In the genomic region with DNA sequence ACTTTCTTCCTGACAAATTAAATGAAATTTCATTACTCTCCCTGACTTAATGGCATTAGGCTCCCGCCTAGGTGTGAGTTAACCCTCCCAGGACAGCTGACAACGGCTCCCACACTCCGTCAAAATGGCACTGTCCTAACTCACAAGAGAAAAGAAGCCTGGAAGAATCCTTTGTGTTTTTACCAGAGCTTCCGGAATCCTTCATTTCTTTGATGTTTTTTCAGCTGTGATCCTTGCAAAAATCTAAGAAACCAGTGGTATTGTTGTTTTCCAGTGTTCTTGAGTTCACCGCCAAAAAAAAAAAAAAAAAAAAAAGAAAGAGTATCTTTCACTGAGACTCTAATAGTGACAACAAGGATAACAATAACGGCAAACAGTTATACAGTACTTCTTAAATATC, we compare ENCODE assay signal across 17 cellular contexts.
DNase-seq lines count a peak whose midpoint lies in the region; ATAC-seq and TF ChIP-seq lines count a peak whose summit lies in the region.
"Had no signal": no experiment of that assay in that cellular context is flagged by ENCODE, and none has a peak within 500 bp of the region (broad histone marks: within the 10 kb centered on the region; RNA-seq: fewer than 3 reads in every experiment).

No MANE protein-coding gene starts in this region.

- ATAC-seq in left cardiac atrium: no peak
- no peak for ATAC-seq in foreskin keratinocyte
- no peak for ATAC-seq in GM21786 (IDR thresholded peaks at IDR 0.05; ENCODE audit: unreplicated experiment)
- ATAC-seq in T-helper 17 cell: no peak
- ATAC-seq: A549, GM12878 had no signal

- peak overlapping the region; percentile 24 for H2AFZ ChIP-seq in neural progenitor cell (replicated peaks)

- no peaks in the 10 kb centered on the region for H3K36me3 Mint-ChIP-seq in neural progenitor cell
- no peaks in the 10 kb centered on the region for H3K36me3 Mint-ChIP-seq in T-helper 17 cell (ENCODE audit: low read depth)

- H3K4me3 Mint-ChIP-seq in neural progenitor cell: no peak overlapping the region
- no peak overlapping the region for H3K4me3 Mint-ChIP-seq in T-helper 17 cell
- H3K4me3 Mint-ChIP-seq: CD4-positive, alpha-beta T cell had no signal

- H3K36me3 ChIP-seq in left ventricle myocardium inferior (no peaks in the 10 kb centered on the region), neural progenitor cell (no peaks in the 10 kb centered on the region), tibial artery (no peaks in the 10 kb centered on the region)

- DNase-seq in left ventricle myocardium inferior (no peak), left cardiac atrium (no peak), coronary artery (ENCODE audit: low spot score) (no peak), neural progenitor cell (ENCODE audit: low spot score) (no peak), tibial artery (no peak), foreskin keratinocyte (no peak), T-helper 17 cell (no peak)
- DNase-seq: CD4-positive, alpha-beta T cell; GF-D8; KBM-7; NCI-H1694 treated with DMSO at 0.1 percent for 48 hours; NCI-H748 treated with DMSO at 0.1 percent for 48 hours; OCI-M1; SHP77 treated with DMSO at 0.1 percent for 48 hours had no signal

- no peaks in the 10 kb centered on the region for H3K27me3 Mint-ChIP-seq in neural progenitor cell (ENCODE audit: insufficient read depth, low read depth)
- H3K27me3 Mint-ChIP-seq in T-helper 17 cell: no peaks in the 10 kb centered on the region

- H4K20me1 ChIP-seq in neural progenitor cell (ENCODE audit: low read depth): no peaks in the 10 kb centered on the region

- H3K79me2 ChIP-seq in neural progenitor cell (ENCODE audit: low read depth): no peaks in the 10 kb centered on the region

- H3K9me3 ChIP-seq in left ventricle myocardium inferior (replicated peaks) (no peaks in the 10 kb centered on the region), neural progenitor cell (ENCODE audit: low read depth) (no peaks in the 10 kb centered on the region), tibial artery (no peaks in the 10 kb centered on the region), T-helper 17 cell (ENCODE audit: control insufficient read depth, low read length, poor library complexity, severe bottlenecking) (no peaks in the 10 kb centered on the region)
- H3K9me3 ChIP-seq: A549 had no signal

- peaks cover 28% of the 10 kb centered on the region for H3K4me1 ChIP-seq in left ventricle myocardium inferior
- H3K4me1 ChIP-seq in neural progenitor cell: peaks cover 11% of the 10 kb centered on the region
- peaks cover 0 to 43% (median 10%) of the 10 kb centered on the region in 4 donors for H3K4me1 ChIP-seq in tibial artery
- no peaks in the 10 kb centered on the region for H3K4me1 ChIP-seq in foreskin keratinocyte
- H3K4me1 ChIP-seq: A549 had no signal

- H3K9ac ChIP-seq in neural progenitor cell: no peak overlapping the region

- H3K9me3 Mint-ChIP-seq in neural progenitor cell: no peaks in the 10 kb centered on the region
- H3K9me3 Mint-ChIP-seq: CD4-positive, alpha-beta T cell had no signal

- H3K27ac Mint-ChIP-seq in neural progenitor cell: no peak overlapping the region
- no peak overlapping the region for H3K27ac Mint-ChIP-seq in T-helper 17 cell
- H3K27ac Mint-ChIP-seq: CD4-positive, alpha-beta T cell had no signal

- no peak overlapping the region for H3K4me2 ChIP-seq in neural progenitor cell
- H3K4me2 ChIP-seq: A549 had no signal

- no peak for TF ChIP-seq CTCF in left ventricle myocardium inferior (IDR thresholded peaks at IDR 0.05; ENCODE audit: borderline replicate concordance)
- TF ChIP-seq CTCF in coronary artery (IDR thresholded peaks at IDR 0.05): no peak
- TF ChIP-seq CTCF in neural progenitor cell (IDR thresholded peaks at IDR 0.05): no peak
- no peak for TF ChIP-seq CTCF in tibial artery (IDR thresholded peaks at IDR 0.05)
- no peak for TF ChIP-seq CTCF in foreskin keratinocyte (conservative IDR thresholded peaks at IDR 0.05)

- no peak overlapping the region for H3K4me3 ChIP-seq in left ventricle myocardium inferior
- H3K4me3 ChIP-seq in coronary artery: peak overlapping the region; percentile 10
- no peak overlapping the region for H3K4me3 ChIP-seq in neural progenitor cell
- H3K4me3 ChIP-seq in tibial artery: no peak overlapping the region
- H3K4me3 ChIP-seq: A549, GM12878 had no signal

- H3K27ac ChIP-seq in left ventricle myocardium inferior (replicated peaks): peak overlapping the region; percentile 69
- peak overlapping the region; percentile 74 to 86 for H3K27ac ChIP-seq in coronary artery
- H3K27ac ChIP-seq in neural progenitor cell: no peak overlapping the region
- peak overlapping the region; percentile 23 to 82 for H3K27ac ChIP-seq in tibial artery
- H3K27ac ChIP-seq in foreskin keratinocyte: no peak overlapping the region
- H3K27ac ChIP-seq: A549 had no signal

- no peaks in the 10 kb centered on the region for H3F3A ChIP-seq in neural progenitor cell (ENCODE audit: low read depth)

- intact Hi-C loops in left ventricle myocardium inferior (cut with micrococcal nuclease) (no loop called here), left cardiac atrium (cut with DNase I) (no loop called here), tibial artery (cut with DNase I; ENCODE audit: low total_unique reads) (no loop called here)

- H3K27me3 ChIP-seq in left ventricle myocardium inferior (ENCODE audit: low read depth) (no peaks in the 10 kb centered on the region), neural progenitor cell (no peaks in the 10 kb centered on the region), tibial artery (no peaks in the 10 kb centered on the region), foreskin keratinocyte (no peaks in the 10 kb centered on the region)

- H3K4me1 Mint-ChIP-seq in neural progenitor cell (peaks cover 2% of the 10 kb centered on the region), T-helper 17 cell (no peaks in the 10 kb centered on the region)

Comparison
In these comparisons a context has a peak if more than half of its experiments do, and no peak if none do; other contexts are left out.
1. H3K27ac ChIP-seq: peak in left ventricle myocardium inferior (single experiment), coronary artery (2 of 2) and tibial artery (2 of 2); none in neural progenitor cell (single experiment) and foreskin keratinocyte (single experiment).